Comparison of ENCODE assay signal across 1 cellular context in the genomic region with DNA sequence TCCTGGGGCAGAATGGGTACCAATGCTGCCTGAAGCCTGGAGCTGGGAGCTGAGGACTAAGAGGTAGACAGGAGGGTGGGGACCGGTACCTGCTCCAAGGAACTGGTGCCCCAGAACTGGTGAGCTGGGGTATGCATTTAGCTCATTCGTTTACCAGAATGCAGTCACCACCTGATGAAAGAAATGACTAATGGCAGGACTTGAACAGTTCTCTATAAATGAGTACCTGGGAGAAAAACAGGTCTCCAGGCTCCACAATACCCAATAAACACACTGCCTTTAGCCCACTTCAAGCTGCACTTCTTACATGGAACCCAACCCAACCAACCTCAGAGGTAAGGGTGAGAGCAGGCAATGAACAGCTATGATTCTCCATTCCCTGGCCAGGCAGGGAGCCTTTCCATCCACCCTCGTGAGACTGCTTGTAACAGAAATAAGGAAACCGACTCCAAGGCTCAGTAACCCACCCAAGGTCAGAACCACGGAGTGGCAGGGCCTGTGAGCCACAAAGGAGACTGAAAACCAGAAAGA.
TF ChIP-seq lines count a peak whose summit lies in the region.

No MANE protein-coding gene starts in this region.

TF ChIP-seq in GM23338, 12 proteins besides CTCF, POLR2A, EP300 and RAD21 (continued from another document):
- TF ChIP-seq, protein P1, sequence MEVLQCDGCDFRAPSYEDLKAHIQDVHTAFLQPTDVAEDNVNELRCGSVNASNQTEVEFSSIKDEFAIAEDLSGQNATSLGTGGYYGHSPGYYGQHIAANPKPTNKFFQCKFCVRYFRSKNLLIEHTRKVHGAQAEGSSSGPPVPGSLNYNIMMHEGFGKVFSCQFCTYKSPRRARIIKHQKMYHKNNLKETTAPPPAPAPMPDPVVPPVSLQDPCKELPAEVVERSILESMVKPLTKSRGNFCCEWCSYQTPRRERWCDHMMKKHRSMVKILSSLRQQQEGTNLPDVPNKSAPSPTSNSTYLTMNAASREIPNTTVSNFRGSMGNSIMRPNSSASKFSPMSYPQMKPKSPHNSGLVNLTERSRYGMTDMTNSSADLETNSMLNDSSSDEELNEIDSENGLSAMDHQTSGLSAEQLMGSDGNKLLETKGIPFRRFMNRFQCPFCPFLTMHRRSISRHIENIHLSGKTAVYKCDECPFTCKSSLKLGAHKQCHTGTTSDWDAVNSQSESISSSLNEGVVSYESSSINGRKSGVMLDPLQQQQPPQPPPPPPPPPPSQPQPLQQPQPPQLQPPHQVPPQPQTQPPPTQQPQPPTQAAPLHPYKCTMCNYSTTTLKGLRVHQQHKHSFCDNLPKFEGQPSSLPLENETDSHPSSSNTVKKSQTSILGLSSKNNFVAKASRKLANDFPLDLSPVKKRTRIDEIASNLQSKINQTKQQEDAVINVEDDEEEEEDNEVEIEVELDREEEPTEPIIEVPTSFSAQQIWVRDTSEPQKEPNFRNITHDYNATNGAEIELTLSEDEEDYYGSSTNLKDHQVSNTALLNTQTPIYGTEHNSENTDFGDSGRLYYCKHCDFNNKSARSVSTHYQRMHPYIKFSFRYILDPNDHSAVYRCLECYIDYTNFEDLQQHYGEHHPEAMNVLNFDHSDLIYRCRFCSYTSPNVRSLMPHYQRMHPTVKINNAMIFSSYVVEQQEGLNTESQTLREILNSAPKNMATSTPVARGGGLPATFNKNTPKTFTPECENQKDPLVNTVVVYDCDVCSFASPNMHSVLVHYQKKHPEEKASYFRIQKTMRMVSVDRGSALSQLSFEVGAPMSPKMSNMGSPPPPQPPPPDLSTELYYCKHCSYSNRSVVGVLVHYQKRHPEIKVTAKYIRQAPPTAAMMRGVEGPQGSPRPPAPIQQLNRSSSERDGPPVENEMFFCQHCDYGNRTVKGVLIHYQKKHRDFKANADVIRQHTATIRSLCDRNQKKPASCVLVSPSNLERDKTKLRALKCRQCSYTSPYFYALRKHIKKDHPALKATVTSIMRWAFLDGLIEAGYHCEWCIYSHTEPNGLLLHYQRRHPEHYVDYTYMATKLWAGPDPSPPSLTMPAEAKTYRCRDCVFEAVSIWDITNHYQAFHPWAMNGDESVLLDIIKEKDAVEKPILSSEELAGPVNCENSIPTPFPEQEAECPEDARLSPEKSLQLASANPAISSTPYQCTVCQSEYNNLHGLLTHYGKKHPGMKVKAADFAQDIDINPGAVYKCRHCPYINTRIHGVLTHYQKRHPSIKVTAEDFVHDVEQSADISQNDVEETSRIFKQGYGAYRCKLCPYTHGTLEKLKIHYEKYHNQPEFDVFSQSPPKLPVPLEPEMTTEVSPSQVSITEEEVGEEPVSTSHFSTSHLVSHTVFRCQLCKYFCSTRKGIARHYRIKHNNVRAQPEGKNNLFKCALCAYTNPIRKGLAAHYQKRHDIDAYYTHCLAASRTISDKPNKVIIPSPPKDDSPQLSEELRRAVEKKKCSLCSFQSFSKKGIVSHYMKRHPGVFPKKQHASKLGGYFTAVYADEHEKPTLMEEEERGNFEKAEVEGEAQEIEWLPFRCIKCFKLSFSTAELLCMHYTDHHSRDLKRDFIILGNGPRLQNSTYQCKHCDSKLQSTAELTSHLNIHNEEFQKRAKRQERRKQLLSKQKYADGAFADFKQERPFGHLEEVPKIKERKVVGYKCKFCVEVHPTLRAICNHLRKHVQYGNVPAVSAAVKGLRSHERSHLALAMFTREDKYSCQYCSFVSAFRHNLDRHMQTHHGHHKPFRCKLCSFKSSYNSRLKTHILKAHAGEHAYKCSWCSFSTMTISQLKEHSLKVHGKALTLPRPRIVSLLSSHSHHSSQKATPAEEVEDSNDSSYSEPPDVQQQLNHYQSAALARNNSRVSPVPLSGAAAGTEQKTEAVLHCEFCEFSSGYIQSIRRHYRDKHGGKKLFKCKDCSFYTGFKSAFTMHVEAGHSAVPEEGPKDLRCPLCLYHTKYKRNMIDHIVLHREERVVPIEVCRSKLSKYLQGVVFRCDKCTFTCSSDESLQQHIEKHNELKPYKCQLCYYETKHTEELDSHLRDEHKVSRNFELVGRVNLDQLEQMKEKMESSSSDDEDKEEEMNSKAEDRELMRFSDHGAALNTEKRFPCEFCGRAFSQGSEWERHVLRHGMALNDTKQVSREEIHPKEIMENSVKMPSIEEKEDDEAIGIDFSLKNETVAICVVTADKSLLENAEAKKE (CRISPR knock-in tag; IDR thresholded peaks at IDR 0.05) = no peak
- TF ChIP-seq EZH2 (IDR thresholded peaks at IDR 0.05; ENCODE audit: low read depth, unreplicated experiment) = no peak
- no peak for TF ChIP-seq NANOG (IDR thresholded peaks at IDR 0.05; ENCODE audit: borderline replicate concordance)
- no peak for TF ChIP-seq EZH2phosphoT487 (IDR thresholded peaks at IDR 0.05; ENCODE audit: unreplicated experiment)
- TF ChIP-seq CREB1 (CRISPR knock-in tag; IDR thresholded peaks at IDR 0.05; ENCODE audit: low read depth) = no peak
- TF ChIP-seq ZNF114 (CRISPR knock-in tag; IDR thresholded peaks at IDR 0.05) = no peak
- TF ChIP-seq, protein P2, sequence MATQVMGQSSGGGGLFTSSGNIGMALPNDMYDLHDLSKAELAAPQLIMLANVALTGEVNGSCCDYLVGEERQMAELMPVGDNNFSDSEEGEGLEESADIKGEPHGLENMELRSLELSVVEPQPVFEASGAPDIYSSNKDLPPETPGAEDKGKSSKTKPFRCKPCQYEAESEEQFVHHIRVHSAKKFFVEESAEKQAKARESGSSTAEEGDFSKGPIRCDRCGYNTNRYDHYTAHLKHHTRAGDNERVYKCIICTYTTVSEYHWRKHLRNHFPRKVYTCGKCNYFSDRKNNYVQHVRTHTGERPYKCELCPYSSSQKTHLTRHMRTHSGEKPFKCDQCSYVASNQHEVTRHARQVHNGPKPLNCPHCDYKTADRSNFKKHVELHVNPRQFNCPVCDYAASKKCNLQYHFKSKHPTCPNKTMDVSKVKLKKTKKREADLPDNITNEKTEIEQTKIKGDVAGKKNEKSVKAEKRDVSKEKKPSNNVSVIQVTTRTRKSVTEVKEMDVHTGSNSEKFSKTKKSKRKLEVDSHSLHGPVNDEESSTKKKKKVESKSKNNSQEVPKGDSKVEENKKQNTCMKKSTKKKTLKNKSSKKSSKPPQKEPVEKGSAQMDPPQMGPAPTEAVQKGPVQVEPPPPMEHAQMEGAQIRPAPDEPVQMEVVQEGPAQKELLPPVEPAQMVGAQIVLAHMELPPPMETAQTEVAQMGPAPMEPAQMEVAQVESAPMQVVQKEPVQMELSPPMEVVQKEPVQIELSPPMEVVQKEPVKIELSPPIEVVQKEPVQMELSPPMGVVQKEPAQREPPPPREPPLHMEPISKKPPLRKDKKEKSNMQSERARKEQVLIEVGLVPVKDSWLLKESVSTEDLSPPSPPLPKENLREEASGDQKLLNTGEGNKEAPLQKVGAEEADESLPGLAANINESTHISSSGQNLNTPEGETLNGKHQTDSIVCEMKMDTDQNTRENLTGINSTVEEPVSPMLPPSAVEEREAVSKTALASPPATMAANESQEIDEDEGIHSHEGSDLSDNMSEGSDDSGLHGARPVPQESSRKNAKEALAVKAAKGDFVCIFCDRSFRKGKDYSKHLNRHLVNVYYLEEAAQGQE (IDR thresholded peaks at IDR 0.05; ENCODE audit: unreplicated experiment) = no peak
- TF ChIP-seq JUNB (IDR thresholded peaks at IDR 0.05; ENCODE audit: unreplicated experiment) = no peak
- no peak for TF ChIP-seq ZNF331 (CRISPR knock-in tag; IDR thresholded peaks at IDR 0.05; ENCODE audit: low read depth)
- no peak for TF ChIP-seq STAT1 (IDR thresholded peaks at IDR 0.05; ENCODE audit: unreplicated experiment)
